In genomic region chr3:12965999-12966846, GRCh38 we compare ENCODE assay signal across 8 cellular contexts.
DNase-seq lines count a peak whose midpoint lies in the region; ATAC-seq, FAIRE-seq and TF ChIP-seq lines count a peak whose summit lies in the region.

No MANE protein-coding gene starts in this region.

- BruUV-seq in HepG2 (replicated peaks; lab: Mats Ljungman, UMichigan): TSS peak; percentile 38

- H3K27ac Mint-ChIP-seq in T-helper 1 cell treated with Interleukin-12 subunit alpha and Interleukin-12 subunit beta and Interleukin-4 antibody, amounts not matched to agents 30 μg/mL and 1 μg/mL, for 36 hours: no peak overlapping the region

- ATAC-seq in HepG2: peak; percentile 14
- ATAC-seq in HG02642 (IDR thresholded peaks at IDR 0.05; ENCODE audit: poor library complexity, unreplicated experiment): no peak
- ATAC-seq in HG03108 (IDR thresholded peaks at IDR 0.05; ENCODE audit: unreplicated experiment): no peak

- intact Hi-C loops in HepG2 (cut with micrococcal nuclease; ENCODE audit: unreplicated experiment): loop anchor here (1.0 to 5.0 kb wide), 3 partner anchors 18 to 1211 kb away; partner anchors contain the start of genes LSM3 and XPC
- intact Hi-C loops in testis (cut with DNase I; ENCODE audit: low total_unique reads): no loop called here

- TF ChIP-seq RAD21 in HepG2 (CRISPR knock-in tag; IDR thresholded peaks at IDR 0.05): no peak

- peak overlapping the region; percentile 60 for H3K4me3 ChIP-seq in astrocyte of the cerebellum (ENCODE audit: low read depth, low read length)
- peak overlapping the region; percentile 94 to 95 (median 95) for H3K4me3 ChIP-seq in HepG2 (replicated peaks in 1 of 3; ENCODE audit: insufficient read depth in 1 of 3, low read depth in 2 of 3, low read length in 3 of 3)
- H3K4me3 ChIP-seq in testis: peak overlapping the region; percentile 76 to 87

- CTCF ChIA-PET in HepG2 (lab: Yijun Ruan, JAX; ENCODE audit: low intra/inter-chr PET ratio, low total read pairs): no interaction called here

- POLR2A ChIA-PET in HepG2 (lab: Yijun Ruan, JAX): interaction anchor here (0.7 to 3.9 kb wide), 10 partner anchors 8 to 120 kb away, joined by 3 to 29 read pairs (median 8); no protein-coding TSS in a partner anchor

- peaks cover 30% of the 10 kb centered on the region for H4K20me1 ChIP-seq in HepG2 (ENCODE audit: insufficient read depth, low read length)

- in situ Hi-C loops in astrocyte of the cerebellum (cut with HindIII; ENCODE audit: low sequenced_read_pairs) (no loop called here), HepG2 (cut with HindIII; ENCODE audit: extremely low pct_ligation_motif_present, low pct_unique_long_range_greater_than_20kb) (no loop called here)

- DNase-seq in T-helper 1 cell (no peak), astrocyte of the cerebellum (ENCODE audit: low read depth) (no peak), HepG2 (ENCODE audit: low spot score) (no peak), testis (no peak), glomerular visceral epithelial cell (ENCODE audit: extremely low spot score) (no peak)

- TF ChIP-seq POLR2A in HepG2 (IDR thresholded peaks at IDR 0.05; ENCODE audit: insufficient read depth in 1 of 2, low read depth in 2 of 2, low read length in 2 of 2) (peak in 1 of 2 experiments; percentile 24; a peak in 2 of 4 replicates), testis (IDR thresholded peaks at IDR 0.05) (no peak)

- H3K4me3 Mint-ChIP-seq in T-helper 1 cell treated with Interleukin-12 subunit alpha and Interleukin-12 subunit beta and Interleukin-4 antibody, amounts not matched to agents 30 μg/mL and 1 μg/mL, for 36 hours: peak overlapping the region; percentile 67

- H3K9me3 ChIP-seq in HepG2 (ENCODE audit: low read length): no peaks in the 10 kb centered on the region
- H3K9me3 ChIP-seq in testis: no peaks in the 10 kb centered on the region

- H3K36me3 Mint-ChIP-seq in T-helper 1 cell treated with Interleukin-12 subunit alpha and Interleukin-12 subunit beta and Interleukin-4 antibody, amounts not matched to agents 30 μg/mL and 1 μg/mL, for 36 hours (ENCODE audit: low read depth): peaks cover 16% of the 10 kb centered on the region

- peaks cover 60% of the 10 kb centered on the region for H3K79me2 ChIP-seq in HepG2 (ENCODE audit: insufficient read depth, low read length)

- H3K9ac ChIP-seq in HepG2 (ENCODE audit: insufficient read depth, low read depth, low read length): peak overlapping the region; percentile 94

- H3K27ac ChIP-seq in HepG2 (ENCODE audit: extremely low read length, insufficient read depth, low read length) (peak overlapping the region; percentile 81), testis (no peak overlapping the region)

- H3K36me3 ChIP-seq in HepG2 (replicated peaks in 1 of 2; ENCODE audit: control insufficient read depth in 1 of 2, insufficient read depth in 2 of 2, low read length in 2 of 2) (peaks cover 5 to 15% of the 10 kb centered on the region in 2 experiments; a peak in 4 of 5 replicates), testis (ENCODE audit: low read depth, missing control alignments) (no peaks in the 10 kb centered on the region)

- H3K27me3 ChIP-seq in HepG2 (ENCODE audit: control insufficient read depth in 1 of 2, insufficient read depth in 2 of 2, low read length in 2 of 2) (peaks cover 0 to 3% of the 10 kb centered on the region in 2 experiments; a peak in 1 of 5 replicates), testis (no peaks in the 10 kb centered on the region)

- H3K27me3 Mint-ChIP-seq in T-helper 1 cell treated with Interleukin-12 subunit alpha and Interleukin-12 subunit beta and Interleukin-4 antibody, amounts not matched to agents 30 μg/mL and 1 μg/mL, for 36 hours (ENCODE audit: low read depth): no peaks in the 10 kb centered on the region

- no peaks in the 10 kb centered on the region for H3K9me3 Mint-ChIP-seq in T-helper 1 cell treated with Interleukin-12 subunit alpha and Interleukin-12 subunit beta and Interleukin-4 antibody, amounts not matched to agents 30 μg/mL and 1 μg/mL, for 36 hours

- no peak for FAIRE-seq in HepG2 (lab: Jason Lieb, UNC)

- TF ChIP-seq EP300 in HepG2 (IDR thresholded peaks at IDR 0.05; ENCODE audit: low read depth in 2 of 2, low read length in 2 of 2): no peak
- no peak for TF ChIP-seq EP300 in HepG2 (CRISPR knock-in tag; IDR thresholded peaks at IDR 0.05; ENCODE audit: borderline replicate concordance)

- TF ChIP-seq CTCF in astrocyte of the cerebellum (IDR thresholded peaks at IDR 0.05; ENCODE audit: low read depth, low read length, missing control alignments) (no peak), HepG2 (CRISPR knock-in tag; IDR thresholded peaks at IDR 0.05) (peak; percentile 21; the same call in 1 of the 2 replicates), testis (IDR thresholded peaks at IDR 0.05) (no peak)

- H3K4me1 Mint-ChIP-seq in T-helper 1 cell treated with Interleukin-12 subunit alpha and Interleukin-12 subunit beta and Interleukin-4 antibody, amounts not matched to agents 30 μg/mL and 1 μg/mL, for 36 hours (ENCODE audit: low read depth): peaks cover 62% of the 10 kb centered on the region

- 28% methylated on average over 8 of the region's 11 CpGs for WGBS in HepG2 (ENCODE audit: low lambda C conversion rate)
- 47 to 55% methylated on average over 11 of the region's 11 CpGs for WGBS in testis, 2 donors

- H3K4me1 ChIP-seq in HepG2 (ENCODE audit: insufficient read depth, low read length) (peaks cover 85% of the 10 kb centered on the region), testis (peaks cover 21% of the 10 kb centered on the region)

- H3K4me2 ChIP-seq in HepG2 (ENCODE audit: low read depth, low read length): peak overlapping the region; percentile 78

- no peak overlapping the region for H2AFZ ChIP-seq in HepG2 (ENCODE audit: low read length)

TF ChIP-seq in HepG2, 621 proteins besides CTCF, POLR2A, EP300 and RAD21 (continues in another document):
- 0 out of 2 replicates have a peak, but pooled peaks have one; percentile 14 for TF ChIP-seq IRF2 (CRISPR knock-in tag; IDR thresholded peaks at IDR 0.05)
- TF ChIP-seq, protein P1, sequence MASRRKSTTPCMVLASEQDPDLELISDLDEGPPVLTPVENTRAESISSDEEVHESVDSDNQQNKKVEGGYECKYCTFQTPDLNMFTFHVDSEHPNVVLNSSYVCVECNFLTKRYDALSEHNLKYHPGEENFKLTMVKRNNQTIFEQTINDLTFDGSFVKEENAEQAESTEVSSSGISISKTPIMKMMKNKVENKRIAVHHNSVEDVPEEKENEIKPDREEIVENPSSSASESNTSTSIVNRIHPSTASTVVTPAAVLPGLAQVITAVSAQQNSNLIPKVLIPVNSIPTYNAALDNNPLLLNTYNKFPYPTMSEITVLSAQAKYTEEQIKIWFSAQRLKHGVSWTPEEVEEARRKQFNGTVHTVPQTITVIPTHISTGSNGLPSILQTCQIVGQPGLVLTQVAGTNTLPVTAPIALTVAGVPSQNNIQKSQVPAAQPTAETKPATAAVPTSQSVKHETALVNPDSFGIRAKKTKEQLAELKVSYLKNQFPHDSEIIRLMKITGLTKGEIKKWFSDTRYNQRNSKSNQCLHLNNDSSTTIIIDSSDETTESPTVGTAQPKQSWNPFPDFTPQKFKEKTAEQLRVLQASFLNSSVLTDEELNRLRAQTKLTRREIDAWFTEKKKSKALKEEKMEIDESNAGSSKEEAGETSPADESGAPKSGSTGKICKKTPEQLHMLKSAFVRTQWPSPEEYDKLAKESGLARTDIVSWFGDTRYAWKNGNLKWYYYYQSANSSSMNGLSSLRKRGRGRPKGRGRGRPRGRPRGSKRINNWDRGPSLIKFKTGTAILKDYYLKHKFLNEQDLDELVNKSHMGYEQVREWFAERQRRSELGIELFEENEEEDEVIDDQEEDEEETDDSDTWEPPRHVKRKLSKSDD (CRISPR knock-in tag; IDR thresholded peaks at IDR 0.05; ENCODE audit: low read depth): no peak
- peak; percentile 3 for TF ChIP-seq YY1 (IDR thresholded peaks at IDR 0.05; ENCODE audit: insufficient read depth, insufficient replicate concordance, low read depth, low read length)
- 0 out of 2 replicates have a peak, but pooled peaks have one; percentile 66 for TF ChIP-seq ZNF296 (CRISPR knock-in tag; conservative IDR thresholded peaks at IDR 0.05)
- TF ChIP-seq, protein P2, sequence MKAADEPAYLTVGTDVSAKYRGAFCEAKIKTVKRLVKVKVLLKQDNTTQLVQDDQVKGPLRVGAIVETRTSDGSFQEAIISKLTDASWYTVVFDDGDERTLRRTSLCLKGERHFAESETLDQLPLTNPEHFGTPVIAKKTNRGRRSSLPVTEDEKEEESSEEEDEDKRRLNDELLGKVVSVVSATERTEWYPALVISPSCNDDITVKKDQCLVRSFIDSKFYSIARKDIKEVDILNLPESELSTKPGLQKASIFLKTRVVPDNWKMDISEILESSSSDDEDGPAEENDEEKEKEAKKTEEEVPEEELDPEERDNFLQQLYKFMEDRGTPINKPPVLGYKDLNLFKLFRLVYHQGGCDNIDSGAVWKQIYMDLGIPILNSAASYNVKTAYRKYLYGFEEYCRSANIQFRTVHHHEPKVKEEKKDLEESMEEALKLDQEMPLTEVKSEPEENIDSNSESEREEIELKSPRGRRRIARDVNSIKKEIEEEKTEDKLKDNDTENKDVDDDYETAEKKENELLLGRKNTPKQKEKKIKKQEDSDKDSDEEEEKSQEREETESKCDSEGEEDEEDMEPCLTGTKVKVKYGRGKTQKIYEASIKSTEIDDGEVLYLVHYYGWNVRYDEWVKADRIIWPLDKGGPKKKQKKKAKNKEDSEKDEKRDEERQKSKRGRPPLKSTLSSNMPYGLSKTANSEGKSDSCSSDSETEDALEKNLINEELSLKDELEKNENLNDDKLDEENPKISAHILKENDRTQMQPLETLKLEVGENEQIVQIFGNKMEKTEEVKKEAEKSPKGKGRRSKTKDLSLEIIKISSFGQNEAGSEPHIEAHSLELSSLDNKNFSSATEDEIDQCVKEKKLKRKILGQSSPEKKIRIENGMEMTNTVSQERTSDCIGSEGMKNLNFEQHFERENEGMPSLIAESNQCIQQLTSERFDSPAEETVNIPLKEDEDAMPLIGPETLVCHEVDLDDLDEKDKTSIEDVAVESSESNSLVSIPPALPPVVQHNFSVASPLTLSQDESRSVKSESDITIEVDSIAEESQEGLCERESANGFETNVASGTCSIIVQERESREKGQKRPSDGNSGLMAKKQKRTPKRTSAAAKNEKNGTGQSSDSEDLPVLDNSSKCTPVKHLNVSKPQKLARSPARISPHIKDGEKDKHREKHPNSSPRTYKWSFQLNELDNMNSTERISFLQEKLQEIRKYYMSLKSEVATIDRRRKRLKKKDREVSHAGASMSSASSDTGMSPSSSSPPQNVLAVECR (CRISPR knock-in tag; IDR thresholded peaks at IDR 0.05; ENCODE audit: borderline replicate concordance): 0 out of 2 replicates have a peak, but pooled peaks have one; percentile 6
- TF ChIP-seq GATAD2A (CRISPR knock-in tag; IDR thresholded peaks at IDR 0.05): 0 out of 2 replicates have a peak, but pooled peaks have one; percentile 29
- TF ChIP-seq KDM5A (IDR thresholded peaks at IDR 0.05; ENCODE audit: borderline replicate concordance, low read length): peak; percentile 19; the same call in 1 of the 2 replicates
